In genomic region chr13:49528161-49528560, GRCh38 we compare ENCODE assay signal across 1 cellular context.
A peak's percentile ranks its signal among the peaks of the same experiment; 100 is the strongest.
TF ChIP-seq lines count a peak whose summit lies in the region.

No MANE protein-coding gene starts in this region.

TF ChIP-seq in GM12891, 5 proteins besides CTCF, POLR2A, EP300 and RAD21:
- TF ChIP-seq PAX5 (IDR thresholded peaks at IDR 0.05; ENCODE audit: insufficient read depth, low read length, severe bottlenecking) (no peak), SPI1 (IDR thresholded peaks at IDR 0.05; ENCODE audit: low read depth, low read length) (peak; percentile 52)
TF ChIP-seq in GM12891: peak in this region for 1.
